ENCODE assay signal across 13 cellular contexts in genomic region chr3:113117511-113118302, GRCh38.
A peak's percentile ranks its signal among the peaks of the same experiment; 100 is the strongest.
DNase-seq lines count a peak whose midpoint lies in the region; ATAC-seq and TF ChIP-seq lines count a peak whose summit lies in the region.
"Had no signal": no experiment of that assay in that cellular context is flagged by ENCODE, and none has a peak within 500 bp of the region (broad histone marks: within the 10 kb centered on the region; RNA-seq: fewer than 3 reads in every experiment).

No MANE protein-coding gene starts in this region.

- H3K27ac Mint-ChIP-seq in chondrocyte (ENCODE audit: unreplicated experiment) (peak overlapping the region; percentile 49), mesothelial cell of epicardium (peak overlapping the region; percentile 78), H9 (no peak overlapping the region)
- H3K27ac Mint-ChIP-seq in effector memory CD8-positive, alpha-beta T cell = no peak overlapping the region
- H3K27ac Mint-ChIP-seq: activated CD4-positive, alpha-beta T cell treated with anti-CD3 and anti-CD28 coated beads, Interleukin-2, amount 10 ng/mL, durations not matched to agents 24 days and 14 days; activated naive CD8-positive, alpha-beta T cell had no signal

- H2AFZ ChIP-seq in ACC112 (ENCODE audit: low read length, unreplicated experiment) (no peak overlapping the region), H9 (ENCODE audit: low read length) (no peak overlapping the region)

- peak overlapping the region; percentile 66 for H3K27ac ChIP-seq in ACC112 (ENCODE audit: low read depth, low read length)
- H3K27ac ChIP-seq in H9 (ENCODE audit: insufficient read length, low read depth, low read length) = no peak overlapping the region
- H3K27ac ChIP-seq: BLaER1, SJSA1 had no signal

- no peak overlapping the region for H2BK20ac ChIP-seq in H9 (ENCODE audit: low read depth, low read length, poor library complexity, severe bottlenecking)

- H3K9me3 ChIP-seq in H9 (ENCODE audit: control insufficient read depth, low read depth, low read length) = no peaks in the 10 kb centered on the region
- H3K9me3 ChIP-seq: BLaER1, SJSA1 had no signal

- H3K56ac ChIP-seq in H9 (ENCODE audit: insufficient read length, low read depth, low read length) = no peak overlapping the region

- no peak overlapping the region for H2BK15ac ChIP-seq in H9 (ENCODE audit: low read depth, low read length)

- no peak overlapping the region for H4K91ac ChIP-seq in H9 (ENCODE audit: insufficient read length, low read depth, low read length)

- no peak overlapping the region for H2BK5ac ChIP-seq in H9 (ENCODE audit: insufficient read length, low read length)

- H3K36me3 Mint-ChIP-seq in chondrocyte (ENCODE audit: low read depth) (no peaks in the 10 kb centered on the region), mesothelial cell of epicardium (no peaks in the 10 kb centered on the region), H9 (ENCODE audit: insufficient read depth in 1 of 3, low read depth in 3 of 3) (no peaks in the 10 kb centered on the region)
- H3K36me3 Mint-ChIP-seq in effector memory CD8-positive, alpha-beta T cell (ENCODE audit: insufficient read depth) = no peaks in the 10 kb centered on the region

- no peaks in the 10 kb centered on the region for H4K20me1 ChIP-seq in H9 (ENCODE audit: control insufficient read depth, insufficient read depth, insufficient read length)
- H4K20me1 ChIP-seq: BLaER1 had no signal

- ATAC-seq in effector memory CD8-positive, alpha-beta T cell (replicated peaks) = no peak
- ATAC-seq in HG03520 (IDR thresholded peaks at IDR 0.05; ENCODE audit: unreplicated experiment) = no peak

- no peak overlapping the region for H3K4me2 ChIP-seq in H9 (ENCODE audit: insufficient read depth, insufficient read length, low read length)
- H3K4me2 ChIP-seq: BLaER1 had no signal

- no peaks in the 10 kb centered on the region for H3K79me1 ChIP-seq in H9 (ENCODE audit: insufficient read depth, low read depth, low read length, poor library complexity, severe bottlenecking)

- peaks cover 14% of the 10 kb centered on the region for H3K4me1 ChIP-seq in ACC112 (ENCODE audit: control insufficient read depth, insufficient read depth, low read length, unreplicated experiment)
- H3K4me1 ChIP-seq in H9 (ENCODE audit: insufficient read depth, low read length) = no peaks in the 10 kb centered on the region; the same call in 1 of the 2 replicates
- H3K4me1 ChIP-seq: BLaER1, SJSA1 had no signal

- H3K4me3 Mint-ChIP-seq in chondrocyte (ENCODE audit: unreplicated experiment) (no peak overlapping the region), mesothelial cell of epicardium (no peak overlapping the region), H9 (no peak overlapping the region)
- no peak overlapping the region for H3K4me3 Mint-ChIP-seq in effector memory CD8-positive, alpha-beta T cell
- H3K4me3 Mint-ChIP-seq: activated CD4-positive, alpha-beta T cell treated with anti-CD3 and anti-CD28 coated beads, Interleukin-2, amount 10 ng/mL, durations not matched to agents 24 days and 14 days; activated naive CD8-positive, alpha-beta T cell had no signal

- H3K23ac ChIP-seq in H9 (ENCODE audit: insufficient read length, low read depth, low read length) = no peak overlapping the region

- H3K4me1 Mint-ChIP-seq in chondrocyte (ENCODE audit: low read depth) (peaks cover 13% of the 10 kb centered on the region), mesothelial cell of epicardium (peaks cover 29% of the 10 kb centered on the region), H9 (peaks cover 8 to 12% of the 10 kb centered on the region in 2 experiments; a peak in 3 of 4 replicates)
- no peaks in the 10 kb centered on the region for H3K4me1 Mint-ChIP-seq in effector memory CD8-positive, alpha-beta T cell (ENCODE audit: low read depth in 2 of 2)

- no peak overlapping the region for H4K5ac ChIP-seq in H9 (ENCODE audit: insufficient read length, low read depth, low read length)

- no peak overlapping the region for H3K18ac ChIP-seq in H9 (ENCODE audit: insufficient read length, low read depth, low read length)

- no peak overlapping the region for H2BK12ac ChIP-seq in H9 (ENCODE audit: insufficient read length, low read depth, low read length)

- no peak overlapping the region for H4K8ac ChIP-seq in H9 (replicated peaks; ENCODE audit: insufficient read length, low read depth, low read length)

- H3K36me3 ChIP-seq in ACC112 (ENCODE audit: insufficient read depth, low read length) = no peaks in the 10 kb centered on the region
- H3K36me3 ChIP-seq: BLaER1, SJSA1 had no signal

- WGBS in H9 (ENCODE audit: extremely low coverage, insufficient read length, low lambda C conversion rate) = no CpG with 5 or more reads among the region's 1 CpG

- H3K9ac ChIP-seq in H9 (ENCODE audit: extremely low read depth, insufficient read length, low read length) = no peak overlapping the region
- H3K9ac ChIP-seq: BLaER1 had no signal

- no peaks in the 10 kb centered on the region for H3K23me2 ChIP-seq in H9 (ENCODE audit: insufficient read length, low read depth, low read length, poor library complexity, severe bottlenecking)

- no peak overlapping the region for H3K14ac ChIP-seq in H9 (ENCODE audit: insufficient read depth, low read length)

- H3K9me3 Mint-ChIP-seq in chondrocyte (ENCODE audit: low read depth) = no peaks in the 10 kb centered on the region
- H3K9me3 Mint-ChIP-seq in mesothelial cell of epicardium = no peaks in the 10 kb centered on the region
- H3K9me3 Mint-ChIP-seq in effector memory CD8-positive, alpha-beta T cell = no peaks in the 10 kb centered on the region
- H3K9me3 Mint-ChIP-seq in H9 = no peaks in the 10 kb centered on the region
- H3K9me3 Mint-ChIP-seq: activated CD4-positive, alpha-beta T cell treated with anti-CD3 and anti-CD28 coated beads, Interleukin-2, amount 10 ng/mL, durations not matched to agents 24 days and 14 days had no signal

- TF ChIP-seq CTCF in chondrocyte (IDR thresholded peaks at IDR 0.05) (no peak), mesothelial cell of epicardium (IDR thresholded peaks at IDR 0.05; ENCODE audit: unreplicated experiment) (no peak), H9 (conservative IDR thresholded peaks at IDR 0.05) (no peak)

- DNase-seq in HT1080 (ENCODE audit: low read depth) = peak; percentile 90
- DNase-seq in chondrocyte (ENCODE audit: low spot score) = no peak
- DNase-seq in mesothelial cell of epicardium (ENCODE audit: low spot score in 2 of 2, unreplicated experiment in 2 of 2) = no peak
- DNase-seq in NCI-H187 treated with DMSO at 0.1 percent for 48 hours (lab: John Stamatoyannopoulos, UW) = no peak
- DNase-seq in effector memory CD8-positive, alpha-beta T cell = no peak
- DNase-seq in H9 = no peak
- DNase-seq: activated CD4-positive, alpha-beta T cell treated with anti-CD3 and anti-CD28 coated beads, Interleukin-2, amount 10 ng/mL, durations not matched to agents 24 days and 14 days; NCI-H1930 had no signal

- H3K27me3 Mint-ChIP-seq in chondrocyte (ENCODE audit: low read depth) (no peaks in the 10 kb centered on the region), mesothelial cell of epicardium (ENCODE audit: low read depth) (no peaks in the 10 kb centered on the region), H9 (ENCODE audit: low read depth) (no peaks in the 10 kb centered on the region)
- no peaks in the 10 kb centered on the region for H3K27me3 Mint-ChIP-seq in effector memory CD8-positive, alpha-beta T cell
- H3K27me3 Mint-ChIP-seq: activated CD4-positive, alpha-beta T cell treated with anti-CD3 and anti-CD28 coated beads, Interleukin-2, amount 10 ng/mL, durations not matched to agents 24 days and 14 days; activated naive CD8-positive, alpha-beta T cell had no signal

- H3K27me3 ChIP-seq in ACC112 (ENCODE audit: insufficient read depth, low read length) = no peaks in the 10 kb centered on the region
- no peaks in the 10 kb centered on the region for H3K27me3 ChIP-seq in H9 (ENCODE audit: insufficient read depth, low read length)
- H3K27me3 ChIP-seq: BLaER1, SJSA1 had no signal

- no peaks in the 10 kb centered on the region for H3K79me2 ChIP-seq in ACC112 (ENCODE audit: control insufficient read depth, insufficient read depth, low read length, unreplicated experiment)
- no peaks in the 10 kb centered on the region for H3K79me2 ChIP-seq in H9 (ENCODE audit: insufficient read depth, low read length)

- H2BK120ac ChIP-seq in H9 (ENCODE audit: low read depth, low read length, poor library complexity, severe bottlenecking) = no peak overlapping the region

- H3T11ph ChIP-seq in H9 (ENCODE audit: low read length) = no peak overlapping the region

- no peak overlapping the region for H3K4ac ChIP-seq in H9 (ENCODE audit: low read depth, low read length)

- H2AK5ac ChIP-seq in H9 (ENCODE audit: insufficient read length, low read length) = no peak overlapping the region

- no peak overlapping the region for H3K4me3 ChIP-seq in ACC112 (ENCODE audit: low read depth, low read length)
- H3K4me3 ChIP-seq: BLaER1, SJSA1 had no signal

Comparison
In these comparisons a context has a peak if more than half of its experiments do, and no peak if none do; other contexts are left out.
1. H3K27ac Mint-ChIP-seq: peak in chondrocyte (single experiment) and mesothelial cell of epicardium (single experiment); none in effector memory CD8-positive, alpha-beta T cell (0 of 2) and H9 (0 of 3).